Comparison of ENCODE assay signal across 8 cellular contexts in genomic region chr2:3423492-3424170, GRCh38. TPM values are rescaled to one million over a fixed set of nuclear protein-coding genes. Genes with fewer than 3 reads are reported as not detected.
DNase-seq lines count a peak whose midpoint lies in the region; ATAC-seq and TF ChIP-seq lines count a peak whose summit lies in the region.

No MANE protein-coding gene starts in this region.

- no peak for TF ChIP-seq POLR2A in stomach (IDR thresholded peaks at IDR 0.05)

- H3K36me3 ChIP-seq in HAP-1 (replicated peaks) (peaks cover 25% of the 10 kb centered on the region), stomach (peaks cover 39 to 97% (median 92%) of the 10 kb centered on the region in 4 donors)

- 62 to 65% (median 64%) methylated on average over 19 of the region's 19 CpGs for WGBS in stomach, 5 donors

- H3K4me3 Mint-ChIP-seq in natural killer cell treated with Interleukin-12 subunit alpha and Interleukin-12 subunit beta and Interleukin-15 and Interleukin-18, amount 100 ng/mL, for 72 hours = no peak overlapping the region

- H3K27me3 Mint-ChIP-seq in natural killer cell treated with Interleukin-12 subunit alpha and Interleukin-12 subunit beta and Interleukin-15 and Interleukin-18, amount 100 ng/mL, for 72 hours = no peaks in the 10 kb centered on the region

- peaks cover 7 to 10% of the 10 kb centered on the region in 2 donors for H3K4me1 Mint-ChIP-seq in natural killer cell treated with Interleukin-12 subunit alpha and Interleukin-12 subunit beta and Interleukin-15 and Interleukin-18, amount 100 ng/mL, for 72 hours (ENCODE audit: low read depth in 2 of 2)

- no peak for TF ChIP-seq EP300 in stomach (IDR thresholded peaks at IDR 0.05)

- no peaks in the 10 kb centered on the region for H3K9me3 Mint-ChIP-seq in natural killer cell treated with Interleukin-12 subunit alpha and Interleukin-12 subunit beta and Interleukin-15 and Interleukin-18, amount 100 ng/mL, for 72 hours

- H3K4me3 ChIP-seq in HAP-1 (no peak overlapping the region), epithelial cell of esophagus (ENCODE audit: low read length) (no peak overlapping the region), stomach (no peak overlapping the region)

- intact Hi-C loops in stomach (cut with DNase I; ENCODE audit: low total_unique reads) = loop anchor here (5.0 kb wide), 1 partner anchor 229 kb away; no protein-coding TSS in a partner anchor

- in situ Hi-C loops in HAP-1 (cut with MboI; ENCODE audit: low sequenced_read_pairs) = no loop called here

- no peaks in the 10 kb centered on the region for H3K4me1 ChIP-seq in HAP-1
- peaks cover 0 to 5% (median 2%) of the 10 kb centered on the region in 4 donors for H3K4me1 ChIP-seq in stomach

- peak; percentile 78 for DNase-seq in D341Med (ENCODE audit: low spot score)
- DNase-seq in HAP-1 (ENCODE audit: low spot score in 2 of 2) = peak; percentile 13 to 88
- peak; percentile 39 for DNase-seq in NOMO-1 treated with DMSO at 0.1 percent for 48 hours (lab: John Stamatoyannopoulos, UW; ENCODE audit: unreplicated experiment)
- peak; percentile 57 for DNase-seq in activated CD8-positive, alpha-beta memory T cell treated with anti-CD3 and anti-CD28 coated beads, Interleukin-2, amount 50 U/mL, for 24 hours (ENCODE audit: extremely low read depth)
- peak; percentile 65 for DNase-seq in epithelial cell of esophagus (ENCODE audit: low read depth)
- DNase-seq in natural killer cell treated with Interleukin-12 subunit alpha and Interleukin-12 subunit beta and Interleukin-15 and Interleukin-18, amount 100 ng/mL, for 72 hours (ENCODE audit: low spot score) = peak; percentile 78
- DNase-seq in stomach = peak; percentile 80

- H3K9me3 ChIP-seq in HAP-1 (no peaks in the 10 kb centered on the region), stomach (no peaks in the 10 kb centered on the region)

- no peak overlapping the region for H3K27ac ChIP-seq in stomach

- peak overlapping the region in 1 of 2 donors; percentile 39 for H3K27ac Mint-ChIP-seq in natural killer cell treated with Interleukin-12 subunit alpha and Interleukin-12 subunit beta and Interleukin-15 and Interleukin-18, amount 100 ng/mL, for 72 hours

- peak; percentile 62 to 64 for ATAC-seq in natural killer cell treated with Interleukin-12 subunit alpha and Interleukin-12 subunit beta and Interleukin-15 and Interleukin-18, amount 100 ng/mL, for 72 hours
- no peak for ATAC-seq in HG03045 (IDR thresholded peaks at IDR 0.05; ENCODE audit: unreplicated experiment)

- H3K27me3 ChIP-seq in HAP-1 (ENCODE audit: low read depth) = no peaks in the 10 kb centered on the region
- H3K27me3 ChIP-seq in stomach = no peaks in the 10 kb centered on the region

- H3K36me3 Mint-ChIP-seq in natural killer cell treated with Interleukin-12 subunit alpha and Interleukin-12 subunit beta and Interleukin-15 and Interleukin-18, amount 100 ng/mL, for 72 hours = peaks cover 14% of the 10 kb centered on the region

- TF ChIP-seq CTCF in epithelial cell of esophagus (IDR thresholded peaks at IDR 0.05; ENCODE audit: insufficient read depth, low read depth, low read length, missing control alignments) (peak; percentile 99), stomach (IDR thresholded peaks at IDR 0.05) (peak in 5 of 7 experiments; percentile 96 to 99 (median 98))

RNA-seq across cellular contexts. Expression of gene TRAPPC12, which starts 44.1 kb away (rescaled TPM):
- total RNA-seq in natural killer cell treated with Interleukin-12 subunit alpha and Interleukin-12 subunit beta and Interleukin-15 and Interleukin-18, amount 100 ng/mL, for 72 hours = 100 to 1,000 TPM in 1 of 2 donors, 10 to 100 TPM in 1; 93.2 to 155 TPM
- total RNA-seq in stomach = 100 to 1,000 TPM in 1 of 5 donors, 10 to 100 TPM in 4; 46.6 to 158 (median 71.4) TPM
- polyA plus RNA-seq in stomach = 10 to 100 TPM; 65.8 to 85.7 (median 69.9) TPM

RNA-seq across cellular contexts. Expression of gene EIPR1, which starts 46.0 kb away (rescaled TPM):
- total RNA-seq in natural killer cell treated with Interleukin-12 subunit alpha and Interleukin-12 subunit beta and Interleukin-15 and Interleukin-18, amount 100 ng/mL, for 72 hours = 10 to 100 TPM; 46.9 to 61.8 TPM
- 10 to 100 TPM in 4 of 5 donors, 1 to 10 TPM in 1; 1.2 to 39.4 (median 17.1) TPM for total RNA-seq in stomach
- polyA plus RNA-seq in stomach = 10 to 100 TPM in 2 of 3 donors, 1 to 10 TPM in 1; 10.0 to 15.1 (median 10.4) TPM
